ENCODE assay signal across 8 cellular contexts in the genomic region with DNA sequence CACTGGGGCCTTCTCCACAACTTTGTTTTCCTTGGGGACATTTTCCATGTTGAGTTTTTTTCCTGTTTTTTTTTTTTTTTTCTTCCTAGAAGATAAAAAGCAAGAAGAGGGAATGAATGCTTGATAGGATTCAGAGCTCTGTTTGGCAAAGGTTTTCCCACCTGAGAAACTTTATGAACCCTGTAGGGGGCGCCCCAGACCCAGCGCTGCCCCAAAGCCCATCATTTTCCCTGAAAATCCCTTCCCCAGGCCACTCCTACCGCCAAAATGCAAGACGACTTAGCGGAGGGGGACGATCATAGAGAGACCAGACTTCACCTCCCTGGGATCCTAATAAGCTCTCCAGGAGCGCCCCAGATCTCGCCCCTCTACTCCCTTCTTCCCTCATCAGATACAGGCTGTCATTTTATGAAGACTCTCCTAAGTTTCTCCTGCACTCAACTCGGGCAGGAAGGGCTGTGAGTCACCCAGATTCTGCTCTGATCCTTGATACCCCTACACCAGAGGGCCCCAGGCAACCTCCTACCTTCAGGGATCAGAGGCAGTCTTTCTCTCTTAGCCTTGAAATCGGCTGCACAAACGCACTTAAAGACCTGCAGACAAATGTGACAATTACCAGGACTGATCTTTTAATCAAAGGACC. TPM values are rescaled to one million over a fixed set of nuclear protein-coding genes. Genes with fewer than 3 reads are reported as not detected.
DNase-seq lines count a peak whose midpoint lies in the region; ATAC-seq, FAIRE-seq and TF ChIP-seq lines count a peak whose summit lies in the region.

No MANE protein-coding gene starts in this region.

- H2AFZ ChIP-seq in K562 (ENCODE audit: low read depth, low read length) (no peak overlapping the region), osteoblast (ENCODE audit: low read length) (no peak overlapping the region)

- POLR2A ChIA-PET in K562 (lab: Yijun Ruan, JAX), result no interaction called here

- H3K4me3 ChIP-seq in K562, result no peak overlapping the region
- H3K4me3 ChIP-seq in osteoblast (ENCODE audit: insufficient read depth, low read length), result no peak overlapping the region

- H3K27ac ChIP-seq in K562 (ENCODE audit: extremely low read depth, low read depth, low read length) (no peak overlapping the region), osteoblast (ENCODE audit: low read depth, low read length) (no peak overlapping the region)

- no peak for FAIRE-seq in K562 (lab: Jason Lieb, UNC)

- 0% methylated on average over 10 of the region's 11 CpGs for WGBS in K562 (ENCODE audit: insufficient coverage, low coverage, missing lambda C conversion rate)

- TF ChIP-seq CTCF in K562 (IDR thresholded peaks at IDR 0.05 in 2 of 3, conservative IDR thresholded peaks at IDR 0.05 in 1 of 3; ENCODE audit: insufficient read depth in 2 of 3, low read depth in 1 of 3, low read length in 3 of 3), result peak in 2 of 3 experiments; percentile 27 to 45; a peak in 4 of 6 replicates
- peak; percentile 8 for TF ChIP-seq CTCF in osteoblast (IDR thresholded peaks at IDR 0.05; ENCODE audit: extremely low read depth, low read depth, low read length)

- H3K4me1 ChIP-seq in K562 (replicated peaks in 1 of 2; ENCODE audit: control insufficient read depth in 2 of 2, insufficient read depth in 2 of 2, low read length in 2 of 2) (no peaks in the 10 kb centered on the region; a peak in 1 of 5 replicates), osteoblast (ENCODE audit: insufficient read depth, low read length) (no peaks in the 10 kb centered on the region)

- DNase-seq in G401 (ENCODE audit: low spot score) (peak; percentile 57), NCI-H1092 treated with DMSO at 0.1 percent for 48 hours (lab: John Stamatoyannopoulos, UW) (peak; percentile 20), K562 (ENCODE audit: extremely low read depth in 1 of 4, low spot score in 3 of 4) (peak in 2 of 4 experiments; percentile 9 to 11), osteoblast (ENCODE audit: insufficient read length, low spot score, missing footprints) (no peak), GOT3 (lab: John Stamatoyannopoulos, UW) (no peak), HPDE6-E6E7 (ENCODE audit: extremely low spot score) (no peak), COLO668 (lab: John Stamatoyannopoulos, UW; ENCODE audit: unreplicated experiment) (no peak)
- no peak for DNase-seq in NK-92 treated with Interleukin-12 subunit alpha and Interleukin-12 subunit beta, amount 100 ng/mL, for 24 hours (lab: John Stamatoyannopoulos, UW)

- no peaks in the 10 kb centered on the region for H3K9me1 ChIP-seq in K562 (ENCODE audit: control insufficient read depth, insufficient read depth, low read length)

- H3K36me3 ChIP-seq in K562 (ENCODE audit: control insufficient read depth, insufficient read depth, low read length) (no peaks in the 10 kb centered on the region), osteoblast (ENCODE audit: insufficient read depth, low read length) (no peaks in the 10 kb centered on the region)

- H4K20me1 ChIP-seq in K562 (replicated peaks; ENCODE audit: control insufficient read depth, insufficient read depth, low read length) (no peaks in the 10 kb centered on the region), osteoblast (ENCODE audit: insufficient read depth, low read length) (no peaks in the 10 kb centered on the region)

- no peak for TF ChIP-seq POLR2A in K562 (conservative IDR thresholded peaks at IDR 0.05)

- H3K9me3 ChIP-seq in K562 (replicated peaks; ENCODE audit: control insufficient read depth, insufficient read depth, low read depth, low read length), result no peaks in the 10 kb centered on the region
- H3K9me3 ChIP-seq in osteoblast (ENCODE audit: low read depth, low read length), result no peaks in the 10 kb centered on the region

- H3K79me2 ChIP-seq in K562 (ENCODE audit: control insufficient read depth, insufficient read depth, low read length) (no peaks in the 10 kb centered on the region), osteoblast (ENCODE audit: insufficient read depth, low read length) (no peaks in the 10 kb centered on the region)

- BruUV-seq in K562 (replicated peaks; lab: Mats Ljungman, UMichigan), result no TSS peak

- H3K9ac ChIP-seq in K562 (ENCODE audit: insufficient read depth in 1 of 2, low read depth in 2 of 2, low read length in 2 of 2), result no peak overlapping the region

- no peak; a peak in 1 of 4 replicates for TF ChIP-seq RAD21 in K562 (CRISPR knock-in tag; conservative IDR thresholded peaks at IDR 0.05 in 1 of 2, IDR thresholded peaks at IDR 0.05 in 1 of 2)

- in situ Hi-C loops in G401 (cut with HindIII; ENCODE audit: low sequenced_read_pairs) (no loop called here), K562 (cut with MboI) (loop anchor here (25.0 kb wide), 1 partner anchor 308 kb away; a partner anchor contains a TSS)

- CTCF ChIA-PET in K562 (lab: Yijun Ruan, JAX; ENCODE audit: low intra/inter-chr PET ratio), result no interaction called here

- ATAC-seq in K562, result peak; percentile 50; the same call in 2 of the 3 replicates

- H3K4me2 ChIP-seq in K562 (ENCODE audit: insufficient read depth, low read length) (no peak overlapping the region), osteoblast (ENCODE audit: insufficient read depth, low read length) (no peak overlapping the region)

- intact Hi-C loops in K562 (cut with micrococcal nuclease), result no loop called here

- H3K27me3 ChIP-seq in K562 (ENCODE audit: control insufficient read depth in 2 of 2, insufficient read depth in 2 of 2, low read length in 2 of 2), result no peaks in the 10 kb centered on the region
- H3K27me3 ChIP-seq in osteoblast (ENCODE audit: insufficient read depth, low read length), result peaks cover 4% of the 10 kb centered on the region

- TF ChIP-seq EP300 in K562 (IDR thresholded peaks at IDR 0.05; ENCODE audit: low read length), result no peak

RNA-seq across cellular contexts. Expression of a gene that starts 1.4 kb away (rescaled TPM):
- total RNA-seq in G401 (2014; rRNA removed; shearing (Covaris generic)), result not detected in 2 replicates
- not detected in 2 replicates for total RNA-seq in K562 (2011; cell fraction: chromatin; rRNA removed; ENCODE audit: low replicate concordance)
- total RNA-seq in K562 (2011; cell fraction: nucleolus; rRNA removed), result not detected in 2 replicates
- not detected in 2 replicates for total RNA-seq in K562 (2011; cell fraction: nucleoplasm; rRNA removed)
- 1.2 and 2.4 TPM in 2 replicates for total RNA-seq in K562 (2014; rRNA removed)
- total RNA-seq in K562 (2014; rRNA removed; fragmentation: Illumina TruSeq; extraction: Trizol), result 1.4 and 1.5 TPM in 2 replicates
- total RNA-seq in K562 (2015; rRNA removed; fragmentation: Illumina TruSeq; extraction: Trizol), result 1.1 and 1.6 TPM in 2 replicates
- 0.81 and 1.3 TPM in 2 replicates for total RNA-seq in K562 (2021)
- polyA plus RNA-seq in K562 (2011; rRNA removed), result 0.24 and 0.49 TPM in 2 replicates
- not detected in 2 replicates for polyA plus RNA-seq in K562 (2011; cell fraction: cytosol; rRNA removed)
- polyA plus RNA-seq in K562 (2011; cell fraction: nucleus; rRNA removed), result not detected in 2 replicates
- 1.6 and 4.5 TPM in 2 replicates for polyA plus RNA-seq in K562 (2012)
- polyA plus RNA-seq in K562 (2014; fragmentation: Illumina TruSeq; extraction: Trizol), result 1.1 and 1.3 TPM in 2 replicates
- 1 to 10 TPM; 3.0 to 3.2 TPM for polyA plus RNA-seq in K562 (2014; fragmentation: Nextera tagmentation; extraction: Ambion mirVana)
- 2.0 and 3.2 TPM in 2 replicates for polyA plus RNA-seq in K562 (2014; rRNA removed)
- not detected in 2 replicates for polyA minus RNA-seq in K562 (2011; rRNA and poly(A)+ RNA removed)
- not detected in 2 replicates for polyA minus RNA-seq in K562 (2011; cell fraction: cytosol; rRNA and poly(A)+ RNA removed)
- polyA minus RNA-seq in K562 (2011; cell fraction: nucleus; rRNA and poly(A)+ RNA removed), result not detected in 2 replicates
- not detected in 2 replicates for total RNA-seq in osteoblast

RNA-seq across cellular contexts. Expression of a gene that starts 12.1 kb away (rescaled TPM):
- not detected in 2 replicates for total RNA-seq in G401 (2014; rRNA removed; shearing (Covaris generic))
- total RNA-seq in K562 (2011; cell fraction: chromatin; rRNA removed; ENCODE audit: low replicate concordance), result not detected in 2 replicates
- not detected in 2 replicates for total RNA-seq in K562 (2011; cell fraction: nucleolus; rRNA removed)
- not detected in 2 replicates for total RNA-seq in K562 (2011; cell fraction: nucleoplasm; rRNA removed)
- total RNA-seq in K562 (2014; rRNA removed) (not detected in 2 replicates), K562 (2014; rRNA removed; fragmentation: Illumina TruSeq; extraction: Trizol) (not detected in 2 replicates), K562 (2015; rRNA removed; fragmentation: Illumina TruSeq; extraction: Trizol) (not detected in 2 replicates), K562 (2021) (not detected in 2 replicates), osteoblast (not detected in 2 replicates)
- polyA plus RNA-seq in K562 (2011; rRNA removed) (not detected in 2 replicates), K562 (2014; fragmentation: Illumina TruSeq; extraction: Trizol) (not detected in 2 replicates), K562 (2014; fragmentation: Nextera tagmentation; extraction: Ambion mirVana) (not detected), K562 (2014; rRNA removed) (not detected in 2 replicates)
- polyA plus RNA-seq in K562 (2011; cell fraction: cytosol; rRNA removed), result not detected in 2 replicates
- not detected in 2 replicates for polyA plus RNA-seq in K562 (2011; cell fraction: nucleus; rRNA removed)
- polyA plus RNA-seq in K562 (2012), result not detected in 2 replicates
- polyA minus RNA-seq in K562 (2011; rRNA and poly(A)+ RNA removed), result not detected in 2 replicates
- not detected in 2 replicates for polyA minus RNA-seq in K562 (2011; cell fraction: cytosol; rRNA and poly(A)+ RNA removed)
- polyA minus RNA-seq in K562 (2011; cell fraction: nucleus; rRNA and poly(A)+ RNA removed), result not detected in 2 replicates

RNA-seq across cellular contexts. Expression of a gene that starts 28.9 kb away (rescaled TPM):
- total RNA-seq in G401 (2014; rRNA removed; shearing (Covaris generic)), result not detected in 2 replicates
- total RNA-seq in K562 (2011; cell fraction: chromatin; rRNA removed; ENCODE audit: low replicate concordance), result not detected in 2 replicates
- total RNA-seq in K562 (2011; cell fraction: nucleolus; rRNA removed), result not detected in 2 replicates
- not detected in 2 replicates for total RNA-seq in K562 (2011; cell fraction: nucleoplasm; rRNA removed)
- total RNA-seq in K562 (2014; rRNA removed), result not detected in 2 replicates
- not detected in 2 replicates for total RNA-seq in K562 (2014; rRNA removed; fragmentation: Illumina TruSeq; extraction: Trizol)
- not detected in 2 replicates for total RNA-seq in K562 (2015; rRNA removed; fragmentation: Illumina TruSeq; extraction: Trizol)
- not detected in 2 replicates for total RNA-seq in K562 (2021)
- polyA plus RNA-seq in K562 (2011; rRNA removed), result not detected in 2 replicates
- not detected in 2 replicates for polyA plus RNA-seq in K562 (2011; cell fraction: cytosol; rRNA removed)
- not detected in 2 replicates for polyA plus RNA-seq in K562 (2011; cell fraction: nucleus; rRNA removed)
- not detected in 2 replicates for polyA plus RNA-seq in K562 (2012)
- polyA plus RNA-seq in K562 (2014; fragmentation: Illumina TruSeq; extraction: Trizol), result not detected in 2 replicates
- polyA plus RNA-seq in K562 (2014; fragmentation: Nextera tagmentation; extraction: Ambion mirVana), result not detected
- polyA plus RNA-seq in K562 (2014; rRNA removed), result not detected in 2 replicates
- polyA minus RNA-seq in K562 (2011; rRNA and poly(A)+ RNA removed), result not detected in 2 replicates
- polyA minus RNA-seq in K562 (2011; cell fraction: cytosol; rRNA and poly(A)+ RNA removed), result not detected in 2 replicates
- polyA minus RNA-seq in K562 (2011; cell fraction: nucleus; rRNA and poly(A)+ RNA removed), result not detected in 2 replicates
- total RNA-seq in osteoblast, result not detected in 2 replicates

Comparison
In these comparisons a context has a peak if more than half of its experiments do, and no peak if none do; other contexts are left out.
1. DNase-seq: peak in G401 (single experiment) and NCI-H1092 treated with DMSO at 0.1 percent for 48 hours (single experiment); none in osteoblast (single experiment), NK-92 treated with Interleukin-12 subunit alpha and Interleukin-12 subunit beta, amount 100 ng/mL, for 24 hours (single experiment), GOT3 (single experiment), HPDE6-E6E7 (single experiment) and COLO668 (single experiment).